1 cellular context compared by ENCODE assay signal in genomic region chr9:114805670-114806551, GRCh38.
TF ChIP-seq lines count a peak whose summit lies in the region.

Gene TNFSF15, minus strand, starts transcription at chr9:114806039. Its CDS starts 27 bp downstream, at chr9:114806012.

TF ChIP-seq in HepG2, 621 proteins besides CTCF, POLR2A, EP300 and RAD21 (continued from another document):
- TF ChIP-seq ZFP91 (CRISPR knock-in tag; IDR thresholded peaks at IDR 0.05; ENCODE audit: borderline replicate concordance), result no peak
- peak; percentile 11 for TF ChIP-seq TEAD3 (CRISPR knock-in tag; optimal IDR thresholded peaks at IDR 0.05; ENCODE audit: borderline replicate concordance)
- TF ChIP-seq ZNF33B (CRISPR knock-in tag; IDR thresholded peaks at IDR 0.05), result no peak
- no peak for TF ChIP-seq TARDBP (CRISPR knock-in tag; IDR thresholded peaks at IDR 0.05)
- TF ChIP-seq ZSCAN20 (CRISPR knock-in tag; IDR thresholded peaks at IDR 0.05; ENCODE audit: borderline replicate concordance), result no peak
- no peak for TF ChIP-seq ZNF589 (CRISPR knock-in tag; conservative IDR thresholded peaks at IDR 0.05)
- TF ChIP-seq NFE2L2 (IDR thresholded peaks at IDR 0.05; ENCODE audit: low read length), result no peak
- no peak for TF ChIP-seq ZSCAN29 (CRISPR knock-in tag; conservative IDR thresholded peaks at IDR 0.05)
- no peak for TF ChIP-seq PPARG (CRISPR knock-in tag; conservative IDR thresholded peaks at IDR 0.05)
- peak; percentile 57; the same call in 1 of the 2 replicates for TF ChIP-seq ZFX (CRISPR knock-in tag; IDR thresholded peaks at IDR 0.05; ENCODE audit: low read depth)
- TF ChIP-seq KAT2B (IDR thresholded peaks at IDR 0.05; ENCODE audit: borderline replicate concordance, low read depth, low read length), result no peak
- TF ChIP-seq ZC3H13 (CRISPR knock-in tag; IDR thresholded peaks at IDR 0.05), result no peak
- TF ChIP-seq ZNF468 (CRISPR knock-in tag; IDR thresholded peaks at IDR 0.05), result no peak
- TF ChIP-seq HMG20B (CRISPR knock-in tag; conservative IDR thresholded peaks at IDR 0.05), result no peak
- no peak for TF ChIP-seq THYN1 (CRISPR knock-in tag; IDR thresholded peaks at IDR 0.05; ENCODE audit: borderline replicate concordance, low read depth)
- TF ChIP-seq REXO4 (CRISPR knock-in tag; IDR thresholded peaks at IDR 0.05; ENCODE audit: borderline replicate concordance), result no peak
- no peak for TF ChIP-seq NR2F6 (IDR thresholded peaks at IDR 0.05)
- TF ChIP-seq NR2F6 (CRISPR knock-in tag; IDR thresholded peaks at IDR 0.05), result peak; percentile 43; the same call in 1 of the 2 replicates
- TF ChIP-seq NFYC (CRISPR knock-in tag; IDR thresholded peaks at IDR 0.05), result no peak
- no peak for TF ChIP-seq ZSCAN25 (CRISPR knock-in tag; IDR thresholded peaks at IDR 0.05)
- TF ChIP-seq ZNF687 (CRISPR knock-in tag; IDR thresholded peaks at IDR 0.05), result peak; percentile 33; the same call in 1 of the 2 replicates
- no peak for TF ChIP-seq DNMT3B (CRISPR knock-in tag; conservative IDR thresholded peaks at IDR 0.05)
- no peak for TF ChIP-seq SAP130 (CRISPR knock-in tag; IDR thresholded peaks at IDR 0.05; ENCODE audit: low read depth)
- no peak for TF ChIP-seq ZNF354B (CRISPR knock-in tag; IDR thresholded peaks at IDR 0.05)
- no peak for TF ChIP-seq KMT2B (CRISPR knock-in tag; IDR thresholded peaks at IDR 0.05)
- TF ChIP-seq ZSCAN31 (CRISPR knock-in tag; IDR thresholded peaks at IDR 0.05; ENCODE audit: low read depth), result no peak
- TF ChIP-seq CC2D1A (CRISPR knock-in tag; IDR thresholded peaks at IDR 0.05), result no peak
